17 cellular contexts compared by ENCODE assay signal in the genomic region with DNA sequence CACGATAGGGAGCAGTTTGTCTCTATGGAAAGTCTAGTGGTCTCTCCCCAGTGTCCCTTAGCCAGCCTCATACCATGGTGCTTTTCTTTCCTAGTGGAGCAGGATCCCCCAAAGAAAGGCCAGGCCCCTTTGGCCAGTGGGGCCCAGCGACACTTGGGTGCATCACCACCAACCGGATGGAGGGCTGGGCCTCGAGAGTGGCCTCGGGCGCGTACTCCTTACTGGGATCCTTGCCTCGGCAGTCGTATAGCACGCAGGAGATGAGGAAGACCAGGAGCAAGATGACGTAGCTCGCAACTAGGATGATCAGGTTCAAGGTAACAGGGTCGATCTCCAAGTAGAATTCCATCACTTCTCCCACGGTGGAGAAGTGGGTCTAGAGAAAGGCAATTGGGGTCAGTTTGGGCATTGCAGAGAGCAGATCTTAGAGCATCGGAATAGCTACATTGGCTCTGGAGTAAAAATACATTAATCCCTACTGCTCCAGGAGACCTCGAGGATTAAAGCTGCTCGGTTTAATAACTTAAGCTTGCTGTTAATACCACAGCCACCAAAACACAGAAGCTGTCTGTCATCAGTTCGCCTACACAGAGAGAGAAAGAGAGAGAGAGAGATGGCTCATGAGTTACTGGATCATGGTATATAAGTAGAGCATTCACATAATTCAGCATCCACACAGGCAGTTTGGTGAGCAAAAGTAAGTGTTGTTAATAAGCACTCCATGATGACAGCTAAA. TPM values are rescaled to one million over a fixed set of nuclear protein-coding genes. Genes with fewer than 3 reads are reported as not detected.
DNase-seq lines count a peak whose midpoint lies in the region; ATAC-seq, FAIRE-seq and TF ChIP-seq lines count a peak whose summit lies in the region.
"Had no signal": no experiment of that assay in that cellular context is flagged by ENCODE, and none has a peak within 500 bp of the region (broad histone marks: within the 10 kb centered on the region; RNA-seq: fewer than 3 reads in every experiment).

Gene SMIM36 (minus strand): TSS at position 467 of the 736 bp plus-strand sequence.

- no peak for TF ChIP-seq CTCF in GM23338 (conservative IDR thresholded peaks at IDR 0.05; ENCODE audit: low read depth in 2 of 2)
- TF ChIP-seq CTCF in GM12878 (IDR thresholded peaks at IDR 0.05 in 2 of 3, conservative IDR thresholded peaks at IDR 0.05 in 1 of 3; ENCODE audit: control insufficient read depth in 2 of 3, extremely low read depth in 1 of 3, insufficient read depth in 1 of 3, low read depth in 3 of 3, low read length in 3 of 3) = no peak
- no peak for TF ChIP-seq CTCF in hepatocyte (IDR thresholded peaks at IDR 0.05; ENCODE audit: poor library complexity)

- SMC1A ChIA-PET in GM12878 (lab: Charles Lee; ENCODE audit: uncharacterized antibody, unreplicated experiment) = interaction anchor here (0.7 to 7.2 kb wide), 13 partner anchors 15 to 163 kb away, joined by 3 to 109 read pairs (median 4); partner anchors contain the start of gene MMD

- peaks cover 12% of the 10 kb centered on the region for H3K4me1 Mint-ChIP-seq in GM23338
- H3K4me1 Mint-ChIP-seq in stimulated activated memory B cell treated with anti-CD40 and anti-IgM and Interleukin-4, amounts not matched to agents 10 μg/mL and 1 μg/mL and 100 μg/mL, for 72 hours = no peaks in the 10 kb centered on the region

- peaks cover 6% of the 10 kb centered on the region; the same call in 2 of the 3 replicates for H3K9me3 Mint-ChIP-seq in GM23338
- H3K9me3 Mint-ChIP-seq in stimulated activated memory B cell treated with anti-CD40 and anti-IgM and Interleukin-4, amounts not matched to agents 10 μg/mL and 1 μg/mL and 100 μg/mL, for 72 hours = no peaks in the 10 kb centered on the region
- H3K9me3 Mint-ChIP-seq: CD14-positive monocyte; CD8-positive, alpha-beta T cell had no signal

- no peak within 1 kb of the TSS for H3K4me2 ChIP-seq in GM23338
- no peak within 1 kb of the TSS for H3K4me2 ChIP-seq in GM12878 (ENCODE audit: control insufficient read depth, insufficient read depth)
- H3K4me2 ChIP-seq in hepatocyte = no peak within 1 kb of the TSS

- CTCF ChIA-PET in GM12878 (lab: Yijun Ruan, JAX) = interaction anchor here (0.6 to 4.6 kb wide), 8 partner anchors 78 to 260 kb away, joined by 3 to 111 read pairs (median 6); no protein-coding TSS in a partner anchor

- no peaks in the 10 kb centered on the region for H3K36me3 Mint-ChIP-seq in GM23338 (ENCODE audit: low read depth)
- no peaks in the 10 kb centered on the region for H3K36me3 Mint-ChIP-seq in stimulated activated memory B cell treated with anti-CD40 and anti-IgM and Interleukin-4, amounts not matched to agents 10 μg/mL and 1 μg/mL and 100 μg/mL, for 72 hours
- H3K36me3 Mint-ChIP-seq: CD14-positive monocyte; CD8-positive, alpha-beta T cell had no signal

- H2AFZ ChIP-seq in GM23338 (peak within 1 kb of the TSS; percentile 59; the same call in 1 of the 2 replicates), GM12878 (ENCODE audit: control insufficient read depth, low read depth, low read length) (peak within 1 kb of the TSS; percentile 12; the same call in 1 of the 2 replicates), hepatocyte (no peak within 1 kb of the TSS)

- TF ChIP-seq RAD21 in GM12878 (IDR thresholded peaks at IDR 0.05; ENCODE audit: insufficient read depth, low read depth, low read length) = no peak

- BruUV-seq in GM12878 (replicated peaks; lab: Mats Ljungman, UMichigan) = no TSS peak

- H3K9me3 ChIP-seq in GM12878 (replicated peaks; ENCODE audit: control insufficient read depth, insufficient read depth, low read length) (no peaks in the 10 kb centered on the region), hepatocyte (ENCODE audit: low read depth) (no peaks in the 10 kb centered on the region)

- DNase-seq in GM23338 (ENCODE audit: low spot score) (no peak), NCI-H82 (lab: John Stamatoyannopoulos, UW) (peak; percentile 98), GM12878 (ENCODE audit: low read depth, low spot score) (no peak), NCI-H774 (lab: John Stamatoyannopoulos, UW) (no peak), hepatocyte (ENCODE audit: low spot score) (no peak)
- DNase-seq: CD8-positive, alpha-beta T cell; COR-L47; DMS53; GOT3; H9 had no signal

- H3K27ac ChIP-seq in GM23338 (ENCODE audit: low read depth) = no peak within 1 kb of the TSS
- H3K27ac ChIP-seq in GM12878 (ENCODE audit: control insufficient read depth, insufficient read depth) = no peak within 1 kb of the TSS
- no peak within 1 kb of the TSS for H3K27ac ChIP-seq in hepatocyte

- ATAC-seq in GM23338 = no peak
- no peak for ATAC-seq in GM12878
- ATAC-seq in stimulated activated memory B cell treated with anti-CD40 and anti-IgM and Interleukin-4, amounts not matched to agents 10 μg/mL and 1 μg/mL and 100 μg/mL, for 72 hours = peak; percentile 41
- no peak for ATAC-seq in GM21526 (IDR thresholded peaks at IDR 0.05; ENCODE audit: low FRiP score, unreplicated experiment)
- ATAC-seq: CD8-positive, alpha-beta T cell had no signal

- no peak within 1 kb of the TSS for H3K4me3 Mint-ChIP-seq in GM23338
- H3K4me3 Mint-ChIP-seq in stimulated activated memory B cell treated with anti-CD40 and anti-IgM and Interleukin-4, amounts not matched to agents 10 μg/mL and 1 μg/mL and 100 μg/mL, for 72 hours = no peak within 1 kb of the TSS
- H3K4me3 Mint-ChIP-seq: CD8-positive, alpha-beta T cell; H9 had no signal

- RAD21 ChIA-PET in GM12878 (lab: Charles Lee; ENCODE audit: unreplicated experiment) = interaction anchor here (0.9 to 6.2 kb wide), 7 partner anchors 27 to 155 kb away, joined by 3 to 57 read pairs (median 4); no protein-coding TSS in a partner anchor

- H3K4me1 ChIP-seq in GM23338 (ENCODE audit: insufficient read depth) (peaks cover 9% of the 10 kb centered on the region; the same call in 1 of the 2 replicates), GM12878 (ENCODE audit: control insufficient read depth, insufficient read depth, low read length) (no peaks in the 10 kb centered on the region), hepatocyte (ENCODE audit: insufficient read depth) (no peaks in the 10 kb centered on the region)

- no peak within 1 kb of the TSS for H3K27ac Mint-ChIP-seq in GM23338
- H3K27ac Mint-ChIP-seq in stimulated activated memory B cell treated with anti-CD40 and anti-IgM and Interleukin-4, amounts not matched to agents 10 μg/mL and 1 μg/mL and 100 μg/mL, for 72 hours = no peak within 1 kb of the TSS
- H3K27ac Mint-ChIP-seq: CD14-positive monocyte; CD8-positive, alpha-beta T cell; H9 had no signal

- H3K9me2 ChIP-seq in GM23338 (ENCODE audit: insufficient read depth) (no peaks in the 10 kb centered on the region), hepatocyte (replicated peaks; ENCODE audit: insufficient read depth) (no peaks in the 10 kb centered on the region)

- no peak for FAIRE-seq in GM12878 (lab: Jason Lieb, UNC)
- FAIRE-seq: HTR-8/SVneo had no signal

- intact Hi-C loops in GM12878 (cut with micrococcal nuclease; ENCODE audit: unreplicated experiment) = loop anchor here (5.0 kb wide), 2 partner anchors 44 to 74 kb away; no protein-coding TSS in a partner anchor

- TF ChIP-seq EP300 in GM12878 (IDR thresholded peaks at IDR 0.05; ENCODE audit: borderline replicate concordance in 1 of 2, control insufficient read depth in 1 of 2, low read depth in 2 of 2, low read length in 2 of 2) = no peak

- H3K27me3 Mint-ChIP-seq in GM23338 (ENCODE audit: insufficient read depth, low read depth, poor library complexity) = no peaks in the 10 kb centered on the region
- no peaks in the 10 kb centered on the region for H3K27me3 Mint-ChIP-seq in stimulated activated memory B cell treated with anti-CD40 and anti-IgM and Interleukin-4, amounts not matched to agents 10 μg/mL and 1 μg/mL and 100 μg/mL, for 72 hours

- no peaks in the 10 kb centered on the region for H3K27me3 ChIP-seq in GM23338 (ENCODE audit: insufficient read depth)
- H3K27me3 ChIP-seq in GM12878 (replicated peaks in 1 of 2; ENCODE audit: control insufficient read depth in 2 of 2, insufficient read depth in 2 of 2, low read length in 1 of 2) = no peaks in the 10 kb centered on the region
- no peaks in the 10 kb centered on the region for H3K27me3 ChIP-seq in hepatocyte

- no peaks in the 10 kb centered on the region for H3K36me3 ChIP-seq in GM23338 (ENCODE audit: insufficient read depth)
- H3K36me3 ChIP-seq in GM12878 (ENCODE audit: control insufficient read depth in 2 of 2, insufficient read depth in 2 of 2, low read length in 1 of 2) = no peaks in the 10 kb centered on the region
- H3K36me3 ChIP-seq in hepatocyte (replicated peaks; ENCODE audit: insufficient read depth, low read depth) = no peaks in the 10 kb centered on the region

- no peaks in the 10 kb centered on the region for H3K79me2 ChIP-seq in GM23338 (replicated peaks; ENCODE audit: insufficient read depth)
- H3K79me2 ChIP-seq in GM12878 (ENCODE audit: control insufficient read depth, insufficient read depth, low read length) = no peaks in the 10 kb centered on the region
- H3K79me2 ChIP-seq in hepatocyte = no peaks in the 10 kb centered on the region

- no peak for TF ChIP-seq POLR2A in GM12878 (IDR thresholded peaks at IDR 0.05; ENCODE audit: low read depth, low read length)

- no peaks in the 10 kb centered on the region for H4K20me1 ChIP-seq in GM23338 (replicated peaks; ENCODE audit: insufficient read depth)
- no peaks in the 10 kb centered on the region for H4K20me1 ChIP-seq in GM12878 (ENCODE audit: control insufficient read depth, insufficient read depth)
- no peaks in the 10 kb centered on the region for H4K20me1 ChIP-seq in hepatocyte (ENCODE audit: insufficient read depth, poor library complexity, severe bottlenecking)

- in situ Hi-C loops in GM12878 (cut with MboI) = loop anchor here (5.0 to 10.0 kb wide), 3 partner anchors 89 to 516 kb away; partner anchors contain the start of gene MMD

- H3K9ac ChIP-seq in GM12878 (ENCODE audit: control insufficient read depth, insufficient read depth, low read length) = no peak within 1 kb of the TSS

- no peak within 1 kb of the TSS for H3K4me3 ChIP-seq in GM23338
- H3K4me3 ChIP-seq in GM12878 = no peak within 1 kb of the TSS
- no peak within 1 kb of the TSS for H3K4me3 ChIP-seq in hepatocyte

- H3F3A ChIP-seq in GM23338 (replicated peaks; ENCODE audit: low read depth) = no peaks in the 10 kb centered on the region

- POLR2A ChIA-PET in GM12878 (lab: Charles Lee) = no interaction called here

- WGBS in GM12878 (ENCODE audit: insufficient coverage, insufficient replicate concordance, low lambda C conversion rate, missing lambda C conversion rate) = 76% methylated on average over 18 of the region's 18 CpGs
- WGBS in hepatocyte (ENCODE audit: low lambda C conversion rate, missing lambda C conversion rate) = 90% methylated on average over 18 of the region's 18 CpGs

RNA-seq across cellular contexts. Expression of gene SMIM36, which starts in this region (rescaled TPM):
- not detected in 2 replicates for total RNA-seq in GM23338 (2014; rRNA removed; shearing (Covaris generic))
- polyA plus RNA-seq in GM23338 (2016; fragmentation: Nextera tagmentation; extraction: Ambion mirVana) (not detected in 2 replicates), GM12878 (2011; rRNA removed) (not detected in 2 replicates), GM12878 (2014; fragmentation: Illumina TruSeq; extraction: Trizol) (not detected in 2 replicates), GM12878 (2014; fragmentation: Nextera tagmentation; extraction: Ambion mirVana) (not detected), GM12878 (2014; rRNA removed) (not detected in 2 replicates), GM12878 (2016; fragmentation: Nextera tagmentation; extraction: Ambion mirVana) (not detected), hepatocyte (not detected in 2 replicates)
- total RNA-seq in GM12878 (2013; cell fraction: nucleolus; rRNA removed) = not detected in 2 replicates
- total RNA-seq in GM12878 (2014; rRNA removed) (not detected in 2 replicates), GM12878 (2014; rRNA removed; fragmentation: Illumina TruSeq; extraction: Trizol) (not detected in 2 replicates), GM12878 (2021) (not detected in 2 replicates), hepatocyte (not detected in 2 replicates)
- polyA plus RNA-seq in GM12878 (2011; ENCODE audit: low read depth) = not detected
- not detected in 2 replicates for polyA plus RNA-seq in GM12878 (2011; cell fraction: cytosol; rRNA removed)
- polyA plus RNA-seq in GM12878 (2011; cell fraction: nucleus; rRNA removed) = not detected in 2 replicates
- polyA plus RNA-seq in GM12878 (2012) = not detected in 2 replicates
- not detected in 2 replicates for polyA minus RNA-seq in GM12878 (2011; rRNA and poly(A)+ RNA removed)
- not detected in 2 replicates for polyA minus RNA-seq in GM12878 (2011; cell fraction: cytosol; rRNA and poly(A)+ RNA removed)
- polyA minus RNA-seq in GM12878 (2011; cell fraction: nucleus; rRNA and poly(A)+ RNA removed) = not detected in 2 replicates
- total RNA-seq: A673; CD8-positive, alpha-beta T cell; Daoy; H9 had no signal
- polyA plus RNA-seq: BJ, CD14-positive monocyte had no signal
